In genomic region chr22:38843716-38844660, GRCh38 we compare ENCODE assay signal across 8 cellular contexts. TPM values are rescaled to one million over a fixed set of nuclear protein-coding genes. Genes with fewer than 3 reads are reported as not detected.
DNase-seq lines count a peak whose midpoint lies in the region; ATAC-seq, FAIRE-seq and TF ChIP-seq lines count a peak whose summit lies in the region.

Gene NPTXR (minus strand): TSS chr22:38844028.

- H3K36me3 ChIP-seq in HEK293 (ENCODE audit: control insufficient read depth in 2 of 2, insufficient read depth in 1 of 2, low read length in 2 of 2) = no peaks in the 10 kb centered on the region
- no peaks in the 10 kb centered on the region for H3K36me3 ChIP-seq in GM12878 (ENCODE audit: control insufficient read depth in 2 of 2, insufficient read depth in 2 of 2, low read length in 1 of 2)
- no peaks in the 10 kb centered on the region for H3K36me3 ChIP-seq in hepatocyte (replicated peaks; ENCODE audit: insufficient read depth, low read depth)
- no peaks in the 10 kb centered on the region for H3K36me3 ChIP-seq in rectal smooth muscle tissue (ENCODE audit: control insufficient read depth, insufficient read depth, low read length)

- H3K4me3 ChIP-seq in HEK293 (ENCODE audit: low read depth, low read length) (peak within 1 kb of the TSS; percentile 42), GM12878 (no peak within 1 kb of the TSS), hepatocyte (peak within 1 kb of the TSS; percentile 90), rectal smooth muscle tissue (ENCODE audit: low read length) (peak within 1 kb of the TSS; percentile 41)

- H3K9me3 ChIP-seq in HEK293 (ENCODE audit: control insufficient read depth, insufficient read depth, low read depth, low read length) (no peaks in the 10 kb centered on the region), GM12878 (replicated peaks; ENCODE audit: control insufficient read depth, insufficient read depth, low read length) (no peaks in the 10 kb centered on the region), hepatocyte (ENCODE audit: low read depth) (no peaks in the 10 kb centered on the region)

- H3K27ac ChIP-seq in HEK293 (ENCODE audit: extremely low read depth, low read depth, low read length) (peak within 1 kb of the TSS; percentile 63; the same call in 1 of the 2 replicates), GM12878 (ENCODE audit: control insufficient read depth, insufficient read depth) (no peak within 1 kb of the TSS), hepatocyte (peak within 1 kb of the TSS; percentile 33), rectal smooth muscle tissue (ENCODE audit: low read depth, low read length) (peak within 1 kb of the TSS; percentile 63)

- H3K4me1 ChIP-seq in HEK293 (ENCODE audit: control insufficient read depth, insufficient read depth, low read length) (0 out of 2 replicates have a peak, but pooled peaks cover 2% of the 10 kb centered on the region), GM12878 (ENCODE audit: control insufficient read depth, insufficient read depth, low read length) (no peaks in the 10 kb centered on the region), hepatocyte (ENCODE audit: insufficient read depth) (peaks cover 11% of the 10 kb centered on the region), rectal smooth muscle tissue (ENCODE audit: control insufficient read depth, insufficient read depth, low read length) (peaks cover 2% of the 10 kb centered on the region)

- ATAC-seq in GM12878 (peak; percentile 15; the same call in 2 of the 3 replicates), GM19463 (IDR thresholded peaks at IDR 0.05; ENCODE audit: unreplicated experiment) (no peak)

- H4K20me1 ChIP-seq in GM12878 (ENCODE audit: control insufficient read depth, insufficient read depth) = no peaks in the 10 kb centered on the region
- H4K20me1 ChIP-seq in hepatocyte (ENCODE audit: insufficient read depth, poor library complexity, severe bottlenecking) = peaks cover 5% of the 10 kb centered on the region

- peak within 1 kb of the TSS; percentile 30; the same call in 1 of the 2 replicates for H3K4me2 ChIP-seq in GM12878 (ENCODE audit: control insufficient read depth, insufficient read depth)
- H3K4me2 ChIP-seq in hepatocyte = peak within 1 kb of the TSS; percentile 93

- WGBS in GM12878 (ENCODE audit: insufficient coverage, insufficient replicate concordance, low lambda C conversion rate, missing lambda C conversion rate) = 8% methylated on average over 29 of the region's 109 CpGs
- WGBS in hepatocyte (ENCODE audit: low lambda C conversion rate, missing lambda C conversion rate) = 8% methylated on average over 14 of the region's 109 CpGs

- no TSS peak for BruUV-seq in GM12878 (replicated peaks; lab: Mats Ljungman, UMichigan)

- in situ Hi-C loops in GM12878 (cut with MboI) = no loop called here

- no peak for FAIRE-seq in GM12878 (lab: Jason Lieb, UNC)

- DNase-seq in AG08395 (ENCODE audit: low spot score) (peak; percentile 65), SKM-1 (lab: John Stamatoyannopoulos, UW; ENCODE audit: unreplicated experiment) (peak; percentile 31), GM12878 (ENCODE audit: low read depth, low spot score) (no peak), hepatocyte (ENCODE audit: low spot score) (peak; percentile 81), NCI-H524 treated with DMSO at 0.1 percent for 48 hours (lab: John Stamatoyannopoulos, UW) (no peak)

- no peak for TF ChIP-seq EP300 in GM12878 (IDR thresholded peaks at IDR 0.05; ENCODE audit: borderline replicate concordance in 1 of 2, control insufficient read depth in 1 of 2, low read depth in 2 of 2, low read length in 2 of 2)

- POLR2A ChIA-PET in HEK293 (lab: Yijun Ruan, JAX) (interaction anchor here (0.6 to 2.7 kb wide), 8 partner anchors 10 to 676 kb away, joined by 3 to 19 read pairs (median 3); no protein-coding TSS in a partner anchor), GM12878 (lab: Charles Lee) (no interaction called here)

- H3K9ac ChIP-seq in GM12878 (ENCODE audit: control insufficient read depth, insufficient read depth, low read length) (no peak within 1 kb of the TSS), rectal smooth muscle tissue (ENCODE audit: low read length) (no peak within 1 kb of the TSS)

- H2AFZ ChIP-seq in GM12878 (ENCODE audit: control insufficient read depth, low read depth, low read length) = no peak within 1 kb of the TSS
- peak within 1 kb of the TSS; percentile 63 for H2AFZ ChIP-seq in hepatocyte

- RAD21 ChIA-PET in GM12878 (lab: Charles Lee; ENCODE audit: unreplicated experiment) = no interaction called here

- H3K9me2 ChIP-seq in hepatocyte (replicated peaks; ENCODE audit: insufficient read depth) = no peaks in the 10 kb centered on the region

- H3K27me3 ChIP-seq in GM12878 (replicated peaks in 1 of 2; ENCODE audit: control insufficient read depth in 2 of 2, insufficient read depth in 2 of 2, low read length in 1 of 2) (peaks cover 22 to 28% of the 10 kb centered on the region in 2 experiments), hepatocyte (peaks cover 21% of the 10 kb centered on the region), rectal smooth muscle tissue (ENCODE audit: control insufficient read depth, insufficient read depth, low read length) (peaks cover 20% of the 10 kb centered on the region)

- no peak for TF ChIP-seq POLR2A in GM12878 (IDR thresholded peaks at IDR 0.05; ENCODE audit: low read depth, low read length)

- TF ChIP-seq CTCF in HEK293 (tag by site-specific recombination; IDR thresholded peaks at IDR 0.05) (no peak), GM12878 (IDR thresholded peaks at IDR 0.05 in 2 of 3, conservative IDR thresholded peaks at IDR 0.05 in 1 of 3; ENCODE audit: control insufficient read depth in 2 of 3, extremely low read depth in 1 of 3, insufficient read depth in 1 of 3, low read depth in 3 of 3, low read length in 3 of 3) (no peak), hepatocyte (IDR thresholded peaks at IDR 0.05; ENCODE audit: poor library complexity) (no peak)

- intact Hi-C loops in GM12878 (cut with micrococcal nuclease; ENCODE audit: unreplicated experiment) = no loop called here

- TF ChIP-seq RAD21 in GM12878 (IDR thresholded peaks at IDR 0.05; ENCODE audit: insufficient read depth, low read depth, low read length) = no peak

- SMC1A ChIA-PET in GM12878 (lab: Charles Lee; ENCODE audit: uncharacterized antibody, unreplicated experiment) = no interaction called here

- CTCF ChIA-PET in HEK293 (lab: Yijun Ruan, JAX) = interaction anchor here (0.7 to 4.5 kb wide), 4 partner anchors 26 to 159 kb away, joined by 3 to 38 read pairs (median 10); no protein-coding TSS in a partner anchor
- CTCF ChIA-PET in GM12878 (lab: Yijun Ruan, JAX) = no interaction called here

- H3K79me2 ChIP-seq in GM12878 (ENCODE audit: control insufficient read depth, insufficient read depth, low read length) (no peaks in the 10 kb centered on the region), hepatocyte (peaks cover 4% of the 10 kb centered on the region)

TF ChIP-seq in HEK293, 187 proteins besides CTCF, POLR2A, EP300 and RAD21 (continues in another document):
- TF ChIP-seq ZNF404 (tag by site-specific recombination; IDR thresholded peaks at IDR 0.05) (no peak), ZFHX2 (tag by site-specific recombination; conservative IDR thresholded peaks at IDR 0.05) (no peak), ZNF791 (tag by site-specific recombination; IDR thresholded peaks at IDR 0.05) (no peak), ZBTB48 (tag by site-specific recombination; IDR thresholded peaks at IDR 0.05) (no peak)

TF ChIP-seq in GM12878, 131 proteins besides CTCF, POLR2A, EP300 and RAD21 (continues in another document):
- no peak for TF ChIP-seq MXI1 (IDR thresholded peaks at IDR 0.05; ENCODE audit: low read depth, low read length)
- no peak for TF ChIP-seq SPI1 (IDR thresholded peaks at IDR 0.05; ENCODE audit: borderline replicate concordance, insufficient read depth, low read depth, low read length)
- TF ChIP-seq SUZ12 (IDR thresholded peaks at IDR 0.05; ENCODE audit: unreplicated experiment) = peak; percentile 52

RNA-seq across cellular contexts. Expression of gene NPTXR, which starts in this region (rescaled TPM):
- total RNA-seq in GM12878 (2013; cell fraction: nucleolus; rRNA removed) = not detected in 2 replicates
- total RNA-seq in GM12878 (2014; rRNA removed) (0.05 and 0.06 TPM in 2 replicates), GM12878 (2014; rRNA removed; fragmentation: Illumina TruSeq; extraction: Trizol) (0.05 and 0.09 TPM in 2 replicates), GM12878 (2021) (0.37 and 0.38 TPM in 2 replicates), hepatocyte (3.1 and 3.8 TPM in 2 replicates)
- 0.14 TPM for polyA plus RNA-seq in GM12878 (2011; ENCODE audit: low read depth)
- polyA plus RNA-seq in GM12878 (2011; rRNA removed) (not detected in 2 replicates), GM12878 (2014; fragmentation: Illumina TruSeq; extraction: Trizol) (0.03 and 0.13 TPM in 2 replicates), GM12878 (2014; fragmentation: Nextera tagmentation; extraction: Ambion mirVana) (under 1 TPM in 1 of 2 experiments, not detected in 1; 0.02 TPM), GM12878 (2014; rRNA removed) (0.16 and 0.22 TPM in 2 replicates), GM12878 (2016; fragmentation: Nextera tagmentation; extraction: Ambion mirVana) (under 1 TPM; 0.04 TPM), hepatocyte (3.3 TPM in 2 replicates)
- not detected in 2 replicates for polyA plus RNA-seq in GM12878 (2011; cell fraction: cytosol; rRNA removed)
- not detected in 2 replicates for polyA plus RNA-seq in GM12878 (2011; cell fraction: nucleus; rRNA removed)
- 0.26 and 0.29 TPM in 2 replicates for polyA plus RNA-seq in GM12878 (2012)
- polyA minus RNA-seq in GM12878 (2011; rRNA and poly(A)+ RNA removed) = not detected in 2 replicates
- polyA minus RNA-seq in GM12878 (2011; cell fraction: cytosol; rRNA and poly(A)+ RNA removed) = not detected in 2 replicates
- polyA minus RNA-seq in GM12878 (2011; cell fraction: nucleus; rRNA and poly(A)+ RNA removed) = not detected in 2 replicates

Comparison
In these comparisons a context has a peak if more than half of its experiments do, and no peak if none do; other contexts are left out.
1. Peak in ATAC-seq and H3K4me2 ChIP-seq in GM12878; RNA of the gene not detected or under 1 TPM.
2. DNase-seq: peak in AG08395 (single experiment), SKM-1 (single experiment) and hepatocyte (single experiment); none in GM12878 (single experiment) and NCI-H524 treated with DMSO at 0.1 percent for 48 hours (single experiment).